ENCODE assay signal across 9 cellular contexts in genomic region chr15:73696641-73697001, GRCh38. TPM values are rescaled to one million over a fixed set of nuclear protein-coding genes. Genes with fewer than 3 reads are reported as not detected.
A peak's percentile ranks its signal among the peaks of the same experiment; 100 is the strongest.
DNase-seq lines count a peak whose midpoint lies in the region; ATAC-seq and TF ChIP-seq lines count a peak whose summit lies in the region.
"Had no signal": no experiment of that assay in that cellular context is flagged by ENCODE, and none has a peak within 500 bp of the region (broad histone marks: within the 10 kb centered on the region; RNA-seq: fewer than 3 reads in every experiment).

No MANE protein-coding gene starts in this region.

- DNase-seq in AG04450 (ENCODE audit: low read depth, low spot score) = no peak
- DNase-seq in breast epithelium (ENCODE audit: low spot score in 2 of 2) = no peak
- DNase-seq in glomerular visceral epithelial cell (ENCODE audit: extremely low spot score) = no peak
- no peak for DNase-seq in HCEC 1CT
- DNase-seq in activated CD4-positive, alpha-beta T cell treated with anti-CD3 and anti-CD28 coated beads, Interleukin-2, amount 50 U/mL, for 48 hours = no peak
- DNase-seq: Calu3 had no signal

- H3K36me3 ChIP-seq in HUES6 (ENCODE audit: control insufficient read depth, insufficient read depth, low read length) = 0 out of 2 replicates have a peak, but pooled peaks cover 3% of the 10 kb centered on the region
- H3K36me3 ChIP-seq in breast epithelium = no peaks in the 10 kb centered on the region
- peaks cover 0 to 4% of the 10 kb centered on the region in 2 donors for H3K36me3 ChIP-seq in muscle layer of duodenum (ENCODE audit: control insufficient read depth in 1 of 2, insufficient read depth in 2 of 2, low read length in 2 of 2)

- H3K27me3 ChIP-seq in AG04450 (ENCODE audit: control insufficient read depth, insufficient read depth, low read length) = no peaks in the 10 kb centered on the region
- H3K27me3 ChIP-seq in HUES6 (ENCODE audit: control insufficient read depth, insufficient read depth, low read length) = no peaks in the 10 kb centered on the region
- no peaks in the 10 kb centered on the region for H3K27me3 ChIP-seq in breast epithelium
- no peaks in the 10 kb centered on the region for H3K27me3 ChIP-seq in muscle layer of duodenum (ENCODE audit: low read depth, low read length)

- no peaks in the 10 kb centered on the region for H3K9me3 ChIP-seq in AG04450 (ENCODE audit: control insufficient read depth, insufficient read depth, low read length)
- H3K9me3 ChIP-seq in HUES6 (ENCODE audit: control insufficient read depth, insufficient read depth, low read depth, low read length) = no peaks in the 10 kb centered on the region
- H3K9me3 ChIP-seq in breast epithelium = no peaks in the 10 kb centered on the region
- H3K9me3 ChIP-seq in muscle layer of duodenum (ENCODE audit: control insufficient read depth in 1 of 2, low read length in 2 of 2) = no peaks in the 10 kb centered on the region

- ATAC-seq in HG03520 (IDR thresholded peaks at IDR 0.05; ENCODE audit: unreplicated experiment) = no peak

- H3K4me3 ChIP-seq in AG04450 (ENCODE audit: low read depth, low read length) (no peak overlapping the region), HUES6 (ENCODE audit: low read depth, low read length) (no peak overlapping the region), breast epithelium (peak overlapping the region in 1 of 3 donors; percentile 26), muscle layer of duodenum (ENCODE audit: low read depth in 1 of 2, low read length in 2 of 2) (no peak overlapping the region)

- peak overlapping the region; percentile 80 for H3K27ac ChIP-seq in AG04450 (ENCODE audit: low read depth, low read length)
- no peak overlapping the region for H3K27ac ChIP-seq in HUES6 (ENCODE audit: low read depth, low read length)
- H3K27ac ChIP-seq in breast epithelium = peak overlapping the region; percentile 33 to 74
- peak overlapping the region; percentile 9 for H3K27ac ChIP-seq in muscle layer of duodenum (ENCODE audit: low read length)

- H3K9ac ChIP-seq in HUES6 (ENCODE audit: low read length) = peak overlapping the region; percentile 3

- intact Hi-C loops in breast epithelium (cut with DNase I; ENCODE audit: low total_unique reads) = no loop called here

- no peak for TF ChIP-seq CTCF in AG04450 (IDR thresholded peaks at IDR 0.05; ENCODE audit: low read depth, low read length)
- no peak for TF ChIP-seq CTCF in breast epithelium (IDR thresholded peaks at IDR 0.05)

- CTCF ChIA-PET in AG04450 (lab: Charles Lee) = interaction anchor here (0.7 to 12.3 kb wide), 7 partner anchors 8 to 137 kb away, joined by 4 to 304 read pairs (median 11); partner anchors contain the start of gene NPTN

- H3K4me1 ChIP-seq in HUES6 (ENCODE audit: control insufficient read depth, insufficient read depth, low read length) (peaks cover 43% of the 10 kb centered on the region), breast epithelium (peaks cover 10 to 12% of the 10 kb centered on the region in 2 donors), muscle layer of duodenum (ENCODE audit: control insufficient read depth in 1 of 2, insufficient read depth in 2 of 2, low read length in 2 of 2) (peaks cover 21 to 39% of the 10 kb centered on the region in 2 donors)

- no peak for TF ChIP-seq POLR2A in breast epithelium (IDR thresholded peaks at IDR 0.05)

- POLR2A ChIA-PET in AG04450 (lab: Yijun Ruan, JAX) = interaction anchor here (0.7 to 1.3 kb wide), 6 partner anchors 10 to 64 kb away, joined by 3 to 21 read pairs (median 6); partner anchors contain the start of gene CD276

RNA-seq across cellular contexts. Expression of gene CD276, which starts 12.4 kb away (rescaled TPM):
- 86.4 and 101 TPM in 2 replicates for polyA plus RNA-seq in AG04450 (2011; rRNA removed)
- 44.0 and 58.4 TPM in 2 replicates for polyA minus RNA-seq in AG04450 (2011; rRNA and poly(A)+ RNA removed)
- total RNA-seq in breast epithelium = 100 to 1,000 TPM in 1 of 3 donors, 10 to 100 TPM in 2; 20.9 to 119 (median 73.7) TPM

RNA-seq across cellular contexts. Expression of gene INSYN1, which starts 56.5 kb away (rescaled TPM):
- 0.29 and 0.45 TPM in 2 replicates for polyA plus RNA-seq in AG04450 (2011; rRNA removed)
- 0.35 and 0.37 TPM in 2 replicates for polyA minus RNA-seq in AG04450 (2011; rRNA and poly(A)+ RNA removed)
- 1 to 10 TPM; 1.9 to 8.3 (median 2.0) TPM for total RNA-seq in breast epithelium
- total RNA-seq: Calu3 had no signal
